8 cellular contexts compared by ENCODE assay signal in the genomic region with DNA sequence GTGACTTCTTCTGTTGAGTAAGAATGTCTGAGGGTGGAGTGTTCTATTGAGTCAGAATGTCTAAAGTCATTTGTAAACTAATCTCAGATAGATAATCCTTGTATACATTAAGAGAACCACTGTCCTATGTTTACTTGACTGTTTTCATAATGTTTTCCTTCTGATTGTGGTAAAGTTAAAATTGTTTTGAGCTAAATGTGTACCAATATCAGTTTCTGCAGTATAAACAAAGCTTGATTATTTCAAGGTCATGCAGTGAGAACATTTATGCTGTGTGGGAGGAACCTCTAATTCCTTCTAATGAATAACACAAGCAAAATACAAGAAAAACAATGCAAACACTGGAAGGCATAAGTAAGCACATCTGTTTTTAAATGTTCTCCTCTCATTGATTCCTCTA.
"Had no signal": no experiment of that assay in that cellular context is flagged by ENCODE, and none has a peak within 500 bp of the region (broad histone marks: within the 10 kb centered on the region; RNA-seq: fewer than 3 reads in every experiment).

No MANE protein-coding gene starts in this region.

- H3K27ac Mint-ChIP-seq: HFFc6 had no signal

- H3K4me3 Mint-ChIP-seq: HFFc6 had no signal

- FAIRE-seq: HTR-8/SVneo, K562 had no signal

- DNase-seq: GOT3, H7, HFFc6, IMR-90, KG1 had no signal

- ATAC-seq: HCT116, K562 had no signal
